1 cellular context compared by ENCODE assay signal in the genomic region with DNA sequence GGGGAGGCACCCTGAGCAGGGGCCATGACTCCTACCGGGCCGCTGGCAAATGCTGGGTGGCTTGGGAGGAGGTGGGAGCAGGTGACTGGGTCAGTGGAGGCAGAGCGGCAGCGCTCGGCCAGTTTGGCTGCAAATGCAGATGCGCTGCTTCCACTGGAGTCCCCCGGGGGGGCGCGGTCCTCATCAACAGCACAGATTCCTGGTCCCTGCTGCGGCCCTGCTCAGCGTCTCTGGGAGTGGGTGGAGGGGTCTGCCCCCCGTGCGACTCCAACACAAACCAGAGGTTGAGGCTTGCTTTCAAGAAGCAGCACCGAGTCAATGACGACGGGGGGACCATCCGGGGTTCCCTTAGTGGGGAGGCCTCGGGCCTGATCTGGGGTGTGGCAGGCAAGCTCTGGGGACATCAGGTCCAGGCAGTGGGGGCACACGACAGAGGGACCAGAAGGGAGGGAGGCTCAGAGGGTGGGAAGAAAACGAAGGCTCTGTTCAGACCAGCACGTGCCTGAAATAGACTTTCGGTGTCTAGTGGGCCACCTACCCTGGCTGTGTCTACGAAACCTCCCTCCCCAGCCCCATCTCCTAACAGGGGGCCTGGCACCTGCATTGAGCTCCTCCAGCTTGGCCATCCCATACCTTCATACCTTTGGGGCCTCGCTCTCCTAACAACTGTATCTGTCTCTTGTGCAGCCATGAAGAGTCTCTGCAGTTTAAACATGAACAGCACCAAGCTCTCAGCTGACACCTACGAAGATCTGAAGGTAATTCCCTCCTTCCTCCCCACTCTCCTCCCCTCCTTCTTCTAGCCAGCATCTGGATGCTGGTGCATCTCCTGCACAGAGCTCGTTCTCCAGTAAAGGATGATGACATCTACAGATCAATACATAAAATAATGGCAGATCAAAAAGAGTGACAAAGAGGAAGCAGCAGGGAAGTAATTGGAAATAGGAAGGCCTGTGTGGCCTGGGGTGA.
TF ChIP-seq lines count a peak whose summit lies in the region.

No MANE protein-coding gene starts in this region.

TF ChIP-seq in HepG2, 621 proteins besides CTCF, POLR2A, EP300 and RAD21:
- no peak for TF ChIP-seq SKI (IDR thresholded peaks at IDR 0.05; ENCODE audit: partially characterized antibody)
- TF ChIP-seq AGO2 (optimal IDR thresholded peaks at IDR 0.05; ENCODE audit: low read depth, low read length): peak; percentile 83
TF ChIP-seq in HepG2: peak in this region for 1.
